In genomic region chr19:12484371-12485322, GRCh38 we compare ENCODE assay signal across 8 cellular contexts. TPM values are rescaled to one million over a fixed set of nuclear protein-coding genes. Genes with fewer than 3 reads are reported as not detected.
DNase-seq lines count a peak whose midpoint lies in the region; ATAC-seq lines count a peak whose summit lies in the region.

Gene ZNF709 (minus strand): TSS chr19:12484816. CDS start chr19:12484657, 159 bp downstream.

- DNase-seq in AG08395 (ENCODE audit: low spot score) = peak; percentile 97
- DNase-seq in NCI-H446 treated with DMSO at 0.1 percent for 48 hours (lab: John Stamatoyannopoulos, UW) = peak; percentile 63
- peak; percentile 85 for DNase-seq in activated CD4-positive, alpha-beta T cell treated with anti-CD3 and anti-CD28 coated beads, Interleukin-2, amount 50 U/mL, for 1 hour
- peak; percentile 88 for DNase-seq in dedifferentiated amniotic fluid mesenchymal stem cell (ENCODE audit: extremely low spot score)
- DNase-seq in left lobe of liver (ENCODE audit: low spot score) = peak; percentile 94
- DNase-seq in stimulated activated CD4-positive, alpha-beta T cell treated with anti-CD3 and anti-CD28 coated beads, Interleukin-1b, Interleukin-23, amount 100 ng/mL, for 48 hours = peak; percentile 86

- ATAC-seq in GM18873 (IDR thresholded peaks at IDR 0.05; ENCODE audit: low FRiP score, unreplicated experiment) = peak; percentile 83
- ATAC-seq in HG03159 (IDR thresholded peaks at IDR 0.05; ENCODE audit: unreplicated experiment) = peak; percentile 92
- peak; percentile 100 for ATAC-seq in left lobe of liver

RNA-seq across cellular contexts. Expression of gene ZNF709, which starts in this region (rescaled TPM):
- 0.65 TPM for total RNA-seq in left lobe of liver

Comparison
In these comparisons a context has a peak if more than half of its experiments do, and no peak if none do; other contexts are left out.
1. Peak in every context shown above with its lines: DNase-seq and ATAC-seq.
2. Peak in DNase-seq and ATAC-seq in left lobe of liver; RNA of the gene not detected or under 1 TPM.